1 cellular context compared by ENCODE assay signal in genomic region chr3:72052841-72053409, GRCh38.
TF ChIP-seq lines count a peak whose summit lies in the region.

No MANE protein-coding gene starts in this region.

TF ChIP-seq in K562, 482 proteins besides CTCF, POLR2A, EP300 and RAD21 (continued from another document):
- no peak for TF ChIP-seq MBD1 (CRISPR knock-in tag; IDR thresholded peaks at IDR 0.05)
- no peak for TF ChIP-seq SPI1 (IDR thresholded peaks at IDR 0.05; ENCODE audit: borderline replicate concordance, low read depth, low read length)
- no peak for TF ChIP-seq FOXK2 (conservative IDR thresholded peaks at IDR 0.05 in 1 of 2, IDR thresholded peaks at IDR 0.05 in 1 of 2; ENCODE audit: low read depth in 2 of 2)
- TF ChIP-seq HEY1 (CRISPR knock-in tag; IDR thresholded peaks at IDR 0.05; ENCODE audit: borderline replicate concordance): no peak
- TF ChIP-seq LEF1 (IDR thresholded peaks at IDR 0.05): no peak
- no peak for TF ChIP-seq ZNF592 (IDR thresholded peaks at IDR 0.05)
- no peak for TF ChIP-seq UBTF (IDR thresholded peaks at IDR 0.05; ENCODE audit: borderline replicate concordance in 1 of 2, low read depth in 2 of 2, low read length in 2 of 2)
- TF ChIP-seq ZBTB8A (IDR thresholded peaks at IDR 0.05; ENCODE audit: partially characterized antibody): no peak
- TF ChIP-seq GATAD2B (IDR thresholded peaks at IDR 0.05; ENCODE audit: borderline replicate concordance): no peak
- peak; percentile 64 for TF ChIP-seq BHLHE40 (IDR thresholded peaks at IDR 0.05; ENCODE audit: low read length)
- no peak for TF ChIP-seq ZNF407 (IDR thresholded peaks at IDR 0.05; ENCODE audit: low read depth)
- no peak for TF ChIP-seq ELF4 (CRISPR knock-in tag; IDR thresholded peaks at IDR 0.05)
- no peak for TF ChIP-seq RBM22 (IDR thresholded peaks at IDR 0.05; ENCODE audit: low read depth, low read length, poor library complexity, severe bottlenecking)
- TF ChIP-seq CBX2 (IDR thresholded peaks at IDR 0.05; ENCODE audit: insufficient read depth, low read length, poor library complexity, severe bottlenecking): no peak
- peak; percentile 82 for TF ChIP-seq ZNF431 (CRISPR knock-in tag; IDR thresholded peaks at IDR 0.05)
- TF ChIP-seq NBN (IDR thresholded peaks at IDR 0.05; ENCODE audit: low read depth): peak; percentile 67
- TF ChIP-seq BCLAF1 (IDR thresholded peaks at IDR 0.05; ENCODE audit: borderline replicate concordance in 1 of 2, control insufficient read depth in 1 of 2, low read depth in 2 of 2, low read length in 1 of 2): no peak
- no peak; the same call in 1 of the 2 replicates for TF ChIP-seq SMARCE1 (IDR thresholded peaks at IDR 0.05)
- TF ChIP-seq BRD9 (IDR thresholded peaks at IDR 0.05; ENCODE audit: low read depth, partially characterized antibody): no peak
- TF ChIP-seq PRMT5 (CRISPR knock-in tag; IDR thresholded peaks at IDR 0.05): no peak
- no peak for TF ChIP-seq CCNT2 (IDR thresholded peaks at IDR 0.05; ENCODE audit: borderline replicate concordance, extremely low read depth, insufficient read length, low read depth, low read length)
- TF ChIP-seq ZNF511 (CRISPR knock-in tag; IDR thresholded peaks at IDR 0.05): no peak
- TF ChIP-seq ATF4 (CRISPR knock-in tag; IDR thresholded peaks at IDR 0.05): no peak
- TF ChIP-seq CREBBP (IDR thresholded peaks at IDR 0.05; ENCODE audit: low read depth, low read length): no peak
- TF ChIP-seq BCL6 (CRISPR knock-in tag; IDR thresholded peaks at IDR 0.05): no peak
